ENCODE assay signal across 5 cellular contexts in genomic region chr2:86751778-86752177, GRCh38. TPM values are rescaled to one million over a fixed set of nuclear protein-coding genes. Genes with fewer than 3 reads are reported as not detected.
"Had no signal": no experiment of that assay in that cellular context is flagged by ENCODE, and none has a peak within 500 bp of the region (broad histone marks: within the 10 kb centered on the region; RNA-seq: fewer than 3 reads in every experiment).

No MANE protein-coding gene starts in this region.

- DNase-seq: H9, HCEC 1CT, IMR-90 had no signal

- H3K4me3 ChIP-seq: GM23338 had no signal

- ATAC-seq: GM23338 had no signal

- H3K27ac Mint-ChIP-seq: GM23338 had no signal

- H3K4me3 Mint-ChIP-seq: GM23338, H9 had no signal

RNA-seq across cellular contexts. Expression of gene CD8A, which starts 38.9 kb away (rescaled TPM):
- total RNA-seq: H9, HT-29, IMR-90 had no signal
